In genomic region chr3:10410383-10411002, GRCh38 we compare ENCODE assay signal across 21 cellular contexts.
"Had no signal": no experiment of that assay in that cellular context is flagged by ENCODE, and none has a peak within 500 bp of the region (broad histone marks: within the 10 kb centered on the region; RNA-seq: fewer than 3 reads in every experiment).

No MANE protein-coding gene starts in this region.

- H3K9me3 ChIP-seq: gastrocnemius medialis, heart right ventricle, left lung, ovary, right atrium auricular region, sigmoid colon, tibial artery, upper lobe of left lung, vagina had no signal

- H3K4me1 ChIP-seq: heart right ventricle, left lung, right atrium auricular region, sigmoid colon, tibial artery, upper lobe of left lung, vagina had no signal

- H3K4me3 ChIP-seq: gastrocnemius medialis, heart right ventricle, left lung, lung, ovary, right atrium auricular region, sigmoid colon, skin epidermis, tibial artery, upper lobe of left lung, vagina had no signal

- DNase-seq: effector memory CD4-positive, alpha-beta T cell; gastrocnemius medialis; heart right ventricle; hypothalamus; islet precursor cell; mesenchymal stem cell; midbrain; ovary; sigmoid colon; stimulated activated CD4-positive, alpha-beta T cell treated with anti-CD3 and anti-CD28 coated beads, Interleukin-12 subunit alpha, Interleukin-12 subunit beta, amount 100 ng/mL, for 4 hours; stimulated activated CD8-positive, alpha-beta memory T cell treated with anti-CD3 and anti-CD28 coated beads, Interleukin-4, amount 100 ng/mL, for 48 hours; tibial artery; upper lobe of left lung had no signal

- H3K27ac ChIP-seq: heart right ventricle, left lung, ovary, right atrium auricular region, sigmoid colon, skin epidermis, tibial artery, upper lobe of left lung, vagina had no signal

- FAIRE-seq: endometrium had no signal

- H3K27me3 ChIP-seq: gastrocnemius medialis, heart right ventricle, left lung, ovary, right atrium auricular region, sigmoid colon, upper lobe of left lung, vagina had no signal

- ATAC-seq: esophagus mucosa; gastrocnemius medialis; heart right ventricle; left lung; stimulated activated effector memory CD8-positive, alpha-beta T cell treated with anti-CD3 and anti-CD28 coated beads, Interleukin-12 subunit alpha, Interleukin-12 subunit beta, amount 100 ng/mL, for 72 hours had no signal

- H3K36me3 ChIP-seq: gastrocnemius medialis, heart right ventricle, left lung, ovary, right atrium auricular region, sigmoid colon, tibial artery, upper lobe of left lung, vagina had no signal
